In genomic region chr1:77970192-77970591, GRCh38 we compare ENCODE assay signal across 17 cellular contexts.
"Had no signal": no experiment of that assay in that cellular context is flagged by ENCODE, and none has a peak within 500 bp of the region (broad histone marks: within the 10 kb centered on the region; RNA-seq: fewer than 3 reads in every experiment).

No MANE protein-coding gene starts in this region.

- ATAC-seq: mucosa of descending colon; naive thymus-derived CD4-positive, alpha-beta T cell; stimulated activated naive B cell treated with anti-CD40 and anti-IgM and Interleukin-4, amounts not matched to agents 10 μg/mL and 1 μg/mL and 100 μg/mL, for 72 hours had no signal

- H3K27ac ChIP-seq: left ventricle myocardium inferior, neutrophil, transverse colon, vagina, WERI-Rb-1 had no signal

- H3K4me3 Mint-ChIP-seq: activated naive CD8-positive, alpha-beta T cell treated with anti-CD3 and anti-CD28 coated beads, Interleukin-2, amount 10 ng/mL, durations not matched to agents 7 days and 5 days; stimulated activated naive B cell treated with anti-CD40 and anti-IgM and Interleukin-4, amounts not matched to agents 10 μg/mL and 1 μg/mL and 100 μg/mL, for 72 hours had no signal

- DNase-seq: activated CD4-positive, alpha-beta T cell treated with anti-CD3 and anti-CD28 coated beads, Interleukin-2, amount 50 U/mL, for 48 hours; activated gamma-delta T cell; activated naive CD8-positive, alpha-beta T cell treated with anti-CD3 and anti-CD28 coated beads, Interleukin-2, amount 10 ng/mL, durations not matched to agents 7 days and 5 days; activated T-cell treated with anti-CD3 and anti-CD28 coated beads, Interleukin-2, amount 50 U/mL, for 48 hours; aorta; cerebellar nuclear complex; effector CD8-positive, alpha-beta T cell; foreskin melanocyte; left ventricle myocardium inferior; mucosa of descending colon; naive thymus-derived CD4-positive, alpha-beta T cell; stimulated activated naive B cell treated with anti-CD40 and anti-IgM and Interleukin-4, amounts not matched to agents 10 μg/mL and 1 μg/mL and 100 μg/mL, for 72 hours; substantia nigra; transverse colon; WERI-Rb-1 had no signal

- H3K27ac Mint-ChIP-seq: activated naive CD8-positive, alpha-beta T cell treated with anti-CD3 and anti-CD28 coated beads, Interleukin-2, amount 10 ng/mL, durations not matched to agents 7 days and 5 days had no signal

- H3K9me3 Mint-ChIP-seq: activated naive CD8-positive, alpha-beta T cell treated with anti-CD3 and anti-CD28 coated beads, Interleukin-2, amount 10 ng/mL, durations not matched to agents 7 days and 5 days; naive thymus-derived CD4-positive, alpha-beta T cell; stimulated activated naive B cell treated with anti-CD40 and anti-IgM and Interleukin-4, amounts not matched to agents 10 μg/mL and 1 μg/mL and 100 μg/mL, for 72 hours had no signal

- H3K4me3 ChIP-seq: left ventricle myocardium inferior, mucosa of descending colon, transverse colon, vagina had no signal

- H3K9me3 ChIP-seq: left ventricle myocardium inferior, mucosa of descending colon, neutrophil, transverse colon, vagina had no signal

- H3K27me3 ChIP-seq: neutrophil, transverse colon, vagina had no signal

- H3K27me3 Mint-ChIP-seq: activated naive CD8-positive, alpha-beta T cell treated with anti-CD3 and anti-CD28 coated beads, Interleukin-2, amount 10 ng/mL, durations not matched to agents 7 days and 5 days; naive thymus-derived CD4-positive, alpha-beta T cell; stimulated activated naive B cell treated with anti-CD40 and anti-IgM and Interleukin-4, amounts not matched to agents 10 μg/mL and 1 μg/mL and 100 μg/mL, for 72 hours had no signal
